In the genomic region with DNA sequence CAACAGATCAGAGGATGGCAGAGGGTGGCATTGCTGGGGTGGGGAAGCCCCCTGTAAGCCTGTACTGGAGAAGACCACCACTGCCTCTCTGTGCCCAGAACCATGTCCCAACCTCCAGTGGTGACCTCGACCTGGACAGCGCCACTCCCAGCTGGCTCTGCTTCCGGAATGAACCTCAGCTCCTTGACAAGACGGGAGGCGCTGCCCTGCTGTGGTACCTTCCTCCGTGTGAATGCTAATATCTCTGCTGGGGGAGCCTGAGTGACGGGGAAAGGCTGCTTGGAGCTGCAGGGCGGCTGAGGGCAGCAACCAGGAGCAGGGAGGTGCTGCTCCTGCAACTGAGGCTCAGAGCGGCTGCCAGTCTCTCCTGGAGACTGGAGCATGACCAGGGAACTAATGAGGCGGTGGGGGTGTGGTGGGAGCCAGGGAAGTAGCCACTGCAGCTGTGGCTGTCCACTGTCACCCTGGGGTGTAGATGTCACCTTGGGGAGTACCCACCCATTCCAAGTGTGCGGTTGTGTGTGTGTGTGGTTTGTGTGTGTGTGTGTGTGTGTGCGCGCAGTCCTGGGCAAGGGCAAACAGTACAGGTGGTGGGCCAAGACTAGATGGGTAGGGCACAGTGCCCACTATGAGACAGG, we compare ENCODE assay signal across 20 cellular contexts. TPM values are rescaled to one million over a fixed set of nuclear protein-coding genes. Genes with fewer than 3 reads are reported as not detected.
A peak's percentile ranks its signal among the peaks of the same experiment; 100 is the strongest.
DNase-seq lines count a peak whose midpoint lies in the region; ATAC-seq, FAIRE-seq and TF ChIP-seq lines count a peak whose summit lies in the region.
"Had no signal": no experiment of that assay in that cellular context is flagged by ENCODE, and none has a peak within 500 bp of the region (broad histone marks: within the 10 kb centered on the region; RNA-seq: fewer than 3 reads in every experiment).

No MANE protein-coding gene starts in this region.

- no peak overlapping the region for H4K91ac ChIP-seq in H1 (replicated peaks; ENCODE audit: insufficient read length, low read length)

- no peak overlapping the region for H4K8ac ChIP-seq in H1 (ENCODE audit: extremely low read depth, insufficient read depth, low read length)

- no peak overlapping the region for H4K5ac ChIP-seq in H1 (ENCODE audit: insufficient read length, low read depth, low read length)

- H2AK5ac ChIP-seq in H1 (ENCODE audit: low read depth, low read length): no peak overlapping the region

- H3K4me1 ChIP-seq in BLaER1: peaks cover 98% of the 10 kb centered on the region
- peaks cover 24% of the 10 kb centered on the region for H3K4me1 ChIP-seq in Panc1 (ENCODE audit: control insufficient read depth, insufficient read depth, low read length)
- H3K4me1 ChIP-seq in H1 (replicated peaks in 1 of 4; ENCODE audit: control insufficient read depth in 3 of 4, insufficient read depth in 4 of 4, low read length in 3 of 4): peaks cover 4 to 34% (median 10%) of the 10 kb centered on the region in 4 experiments
- peaks cover 11 to 97% (median 33%) of the 10 kb centered on the region in 3 donors for H3K4me1 ChIP-seq in esophagus squamous epithelium

- no peaks in the 10 kb centered on the region for H3K79me1 ChIP-seq in H1 (ENCODE audit: low read depth, low read length)

- H3K36me3 ChIP-seq in BLaER1 (no peaks in the 10 kb centered on the region), Panc1 (ENCODE audit: control insufficient read depth, insufficient read depth, low read length) (no peaks in the 10 kb centered on the region), H1 (ENCODE audit: control insufficient read depth in 2 of 4, insufficient read depth in 4 of 4, low read length in 3 of 4) (no peaks in the 10 kb centered on the region), esophagus squamous epithelium (no peaks in the 10 kb centered on the region)
- H3K36me3 ChIP-seq: ascending aorta, ovary had no signal

- H2BK120ac ChIP-seq in H1 (replicated peaks; ENCODE audit: low read depth, low read length): no peak overlapping the region

- peak; percentile 2; the same call in 1 of the 2 replicates for ATAC-seq in Panc1
- ATAC-seq in GM21360 (IDR thresholded peaks at IDR 0.05; ENCODE audit: unreplicated experiment): no peak
- no peak for ATAC-seq in activated T-cell treated with anti-CD3 and anti-CD28 coated beads, Interleukin-2, amount 50 U/mL, for 72 hours (replicated peaks in 1 of 2)

- no peak overlapping the region for H3K56ac ChIP-seq in H1 (replicated peaks; ENCODE audit: insufficient read length, low read depth, low read length)

- H3K9me3 ChIP-seq in BLaER1 (no peaks in the 10 kb centered on the region), Panc1 (ENCODE audit: control insufficient read depth, insufficient read depth, low read depth, low read length) (no peaks in the 10 kb centered on the region), H1 (ENCODE audit: insufficient read depth in 2 of 2, low read depth in 1 of 2, low read length in 1 of 2) (no peaks in the 10 kb centered on the region), esophagus squamous epithelium (no peaks in the 10 kb centered on the region)
- H3K9me3 ChIP-seq: ascending aorta, ovary had no signal

- no peak for TF ChIP-seq EP300 in H1 (IDR thresholded peaks at IDR 0.05; ENCODE audit: borderline replicate concordance in 1 of 2, low read depth in 2 of 2, low read length in 2 of 2)

- H3K18ac ChIP-seq in H1 (ENCODE audit: extremely low read depth, low read length): no peak overlapping the region

- no peak overlapping the region for H2BK12ac ChIP-seq in H1 (ENCODE audit: low read depth, low read length)

- H4K20me1 ChIP-seq in BLaER1 (no peaks in the 10 kb centered on the region), H1 (replicated peaks in 1 of 2; ENCODE audit: control insufficient read depth in 1 of 2, insufficient read depth in 2 of 2, low read length in 2 of 2) (peaks cover 0 to 7% of the 10 kb centered on the region in 2 experiments)

- BruUV-seq in Panc1 (replicated peaks; lab: Mats Ljungman, UMichigan): no TSS peak

- CTCF ChIA-PET in Panc1 (lab: Charles Lee) (interaction anchor here (0.6 to 2.2 kb wide), 6 partner anchors 10 to 550 kb away, joined by 3 to 11 read pairs (median 6); no protein-coding TSS in a partner anchor), H1 (lab: Charles Lee; ENCODE audit: partially characterized antibody) (interaction anchor here (0.6 to 15.6 kb wide), 34 partner anchors 8 to 271 kb away, joined by 3 to 260 read pairs (median 6); a partner anchor contains a TSS)

- H3K23ac ChIP-seq in H1 (ENCODE audit: insufficient read length): no peak overlapping the region

- no peak overlapping the region for H3K14ac ChIP-seq in H1 (ENCODE audit: insufficient read length)

- no peak overlapping the region for H2AFZ ChIP-seq in H1 (ENCODE audit: low read length)

- H3K27me3 Mint-ChIP-seq in nephron (ENCODE audit: low read depth): peaks cover 12% of the 10 kb centered on the region
- H3K27me3 Mint-ChIP-seq in activated T-cell treated with anti-CD3 and anti-CD28 coated beads, Interleukin-2, amount 50 U/mL, for 72 hours (ENCODE audit: low read depth): peaks cover 19% of the 10 kb centered on the region
- H3K27me3 Mint-ChIP-seq: IgD-negative memory B cell had no signal

- peak overlapping the region; percentile 91 for H3K4me2 ChIP-seq in BLaER1
- no peak overlapping the region for H3K4me2 ChIP-seq in H1 (ENCODE audit: insufficient read depth in 1 of 2, low read depth in 2 of 2, low read length in 2 of 2)

- 0 out of 2 replicates have a peak overlapping the region, but pooled peaks have one; percentile 41 for H3K4me3 ChIP-seq in BLaER1
- no peak overlapping the region for H3K4me3 ChIP-seq in Panc1 (ENCODE audit: low read depth in 2 of 2, low read length in 2 of 2)
- H3K4me3 ChIP-seq in H1 (ENCODE audit: extremely low read depth in 1 of 4, insufficient read depth in 2 of 4, low read depth in 3 of 4, low read length in 4 of 4): no peak overlapping the region
- H3K4me3 ChIP-seq in esophagus squamous epithelium: no peak overlapping the region
- H3K4me3 ChIP-seq: ascending aorta, ovary had no signal

- peak overlapping the region; percentile 14 to 38 (median 32) for H3K4me3 Mint-ChIP-seq in nephron
- no peak overlapping the region for H3K4me3 Mint-ChIP-seq in activated T-cell treated with anti-CD3 and anti-CD28 coated beads, Interleukin-2, amount 50 U/mL, for 72 hours
- H3K4me3 Mint-ChIP-seq: IgD-negative memory B cell had no signal

- no peaks in the 10 kb centered on the region for H3K36me3 Mint-ChIP-seq in nephron (ENCODE audit: low read depth)
- H3K36me3 Mint-ChIP-seq in activated T-cell treated with anti-CD3 and anti-CD28 coated beads, Interleukin-2, amount 50 U/mL, for 72 hours (ENCODE audit: insufficient read depth in 2 of 2): no peaks in the 10 kb centered on the region

- H2BK5ac ChIP-seq in H1 (ENCODE audit: low read depth, low read length): 0 out of 2 replicates have a peak overlapping the region, but pooled peaks have one; percentile 50

- H2BK20ac ChIP-seq in H1 (ENCODE audit: low read length): no peak overlapping the region

- no peaks in the 10 kb centered on the region for H3K9me3 Mint-ChIP-seq in nephron
- H3K9me3 Mint-ChIP-seq in activated T-cell treated with anti-CD3 and anti-CD28 coated beads, Interleukin-2, amount 50 U/mL, for 72 hours: no peaks in the 10 kb centered on the region
- H3K9me3 Mint-ChIP-seq: IgD-negative memory B cell had no signal

- WGBS in H1 (ENCODE audit: extremely low coverage in 1 of 2, insufficient coverage in 1 of 2, insufficient read length in 1 of 2, insufficient replicate concordance in 2 of 2, low coverage in 1 of 2, low lambda C conversion rate in 2 of 2, missing lambda C conversion rate in 1 of 2), 2 experiments: 78% methylated on average over 13 of the region's 13 CpGs; no CpG with 5 or more reads in 1 of the 2 experiments
- 20 to 72% methylated on average over 1 to 10 of the region's 13 CpGs for WGBS in esophagus squamous epithelium, 2 donors

- POLR2A ChIA-PET in Panc1 (lab: Charles Lee) (interaction anchor here (0.5 kb wide), 1 partner anchor 14 kb away, joined by 4 read pairs; no protein-coding TSS in a partner anchor), H1 (lab: Charles Lee; ENCODE audit: partially characterized antibody) (interaction anchor here (1.2 to 3.7 kb wide), 4 partner anchors 12 to 21 kb away, joined by 4 to 27 read pairs (median 5); no protein-coding TSS in a partner anchor)

- peaks cover 45% of the 10 kb centered on the region for H3K27me3 ChIP-seq in BLaER1
- no peaks in the 10 kb centered on the region for H3K27me3 ChIP-seq in Panc1 (ENCODE audit: control insufficient read depth, insufficient read depth, low read length)
- H3K27me3 ChIP-seq in H1 (replicated peaks in 1 of 4; ENCODE audit: control insufficient read depth in 3 of 4, extremely low read depth in 1 of 4, insufficient read depth in 3 of 4, low read length in 3 of 4): no peaks in the 10 kb centered on the region; a peak in 1 of 7 replicates
- H3K27me3 ChIP-seq in esophagus squamous epithelium: peaks cover 0 to 10% (median 0%) of the 10 kb centered on the region in 4 donors
- H3K27me3 ChIP-seq: ovary had no signal

- TF ChIP-seq CTCF in Panc1 (IDR thresholded peaks at IDR 0.05) (no peak), H1 (IDR thresholded peaks at IDR 0.05; ENCODE audit: control extremely low read depth in 1 of 3, insufficient read depth in 1 of 3, low read depth in 1 of 3, low read length in 3 of 3) (no peak), nephron (IDR thresholded peaks at IDR 0.05; ENCODE audit: unreplicated experiment in 3 of 3) (no peak), esophagus squamous epithelium (IDR thresholded peaks at IDR 0.05) (no peak)

- in situ Hi-C loops in Panc1 (cut with HindIII; ENCODE audit: low pct_unique_long_range_greater_than_20kb, low sequenced_read_pairs): no loop called here

- FAIRE-seq in H1 (lab: Jason Lieb, UNC): no peak
- FAIRE-seq: small intestine had no signal

- H2BK15ac ChIP-seq in H1 (ENCODE audit: low read length): no peak overlapping the region

- TF ChIP-seq POLR2A in H1 (IDR thresholded peaks at IDR 0.05; ENCODE audit: control extremely low read depth in 1 of 2, low read depth in 2 of 2, low read length in 2 of 2) (no peak), esophagus squamous epithelium (IDR thresholded peaks at IDR 0.05) (no peak)

- H3K79me2 ChIP-seq in H1 (ENCODE audit: control insufficient read depth in 1 of 2, insufficient read depth in 2 of 2, low read length in 2 of 2): no peaks in the 10 kb centered on the region; a peak in 1 of 4 replicates

- DNase-seq in Panc1 (ENCODE audit: low read depth, low spot score) (no peak), H1 (ENCODE audit: low read depth in 1 of 2, low spot score in 2 of 2) (no peak), esophagus squamous epithelium (lab: John Stamatoyannopoulos, UW) (no peak)
- no peak for DNase-seq in activated T-cell treated with anti-CD3 and anti-CD28 coated beads, Interleukin-2, amount 50 U/mL, for 72 hours
- DNase-seq in activated CD4-positive, CD25-positive, alpha-beta regulatory T cell (lab: John Stamatoyannopoulos, UW): no peak
- DNase-seq: activated CD4-positive, alpha-beta T cell treated with anti-CD3 and anti-CD28 coated beads for 4 hours; activated CD8-positive, alpha-beta memory T cell treated with anti-CD3 and anti-CD28 coated beads, Interleukin-2, amount 50 U/mL, for 48 hours; Calu3; NCI-H2081 treated with DMSO at 0.1 percent for 48 hours; NCI-H526 treated with DMSO at 0.1 percent for 48 hours had no signal

- no peak overlapping the region for H3K4ac ChIP-seq in H1 (replicated peaks; ENCODE audit: insufficient read length, low read depth, low read length)

- H3K9ac ChIP-seq in BLaER1 (peak overlapping the region; percentile 73), H1 (replicated peaks in 1 of 4; ENCODE audit: extremely low read depth in 1 of 4, low read depth in 3 of 4, low read length in 3 of 4) (no peak overlapping the region)

- no peak for TF ChIP-seq RAD21 in H1 (IDR thresholded peaks at IDR 0.05 in 1 of 2, conservative IDR thresholded peaks at IDR 0.05 in 1 of 2; ENCODE audit: low read depth in 2 of 2, low read length in 2 of 2)

- peaks cover 6% of the 10 kb centered on the region; the same call in 1 of the 2 replicates for H3K23me2 ChIP-seq in H1 (ENCODE audit: low read depth, low read length)

- intact Hi-C loops in Panc1 (cut with micrococcal nuclease; ENCODE audit: unreplicated experiment): no loop called here
- intact Hi-C loops in esophagus squamous epithelium (cut with DNase I): no loop called here

- peak overlapping the region; percentile 42 to 79 (median 50) for H3K27ac Mint-ChIP-seq in nephron
- no peak overlapping the region for H3K27ac Mint-ChIP-seq in activated T-cell treated with anti-CD3 and anti-CD28 coated beads, Interleukin-2, amount 50 U/mL, for 72 hours

- peaks cover 42% of the 10 kb centered on the region for H3K4me1 Mint-ChIP-seq in nephron
- peaks cover 6% of the 10 kb centered on the region for H3K4me1 Mint-ChIP-seq in activated T-cell treated with anti-CD3 and anti-CD28 coated beads, Interleukin-2, amount 50 U/mL, for 72 hours (ENCODE audit: low read depth)

- peak overlapping the region; percentile 89 for H3K27ac ChIP-seq in BLaER1
- H3K27ac ChIP-seq in Panc1 (ENCODE audit: low read length): no peak overlapping the region
- no peak overlapping the region for H3K27ac ChIP-seq in H1 (ENCODE audit: low read depth, low read length)
- H3K27ac ChIP-seq in esophagus squamous epithelium: no peak overlapping the region
- H3K27ac ChIP-seq: ascending aorta, ovary, SK-N-MC had no signal

RNA-seq across cellular contexts. Expression of a gene that starts 6.2 kb away (rescaled TPM):
- total RNA-seq in Panc1 (2021; ENCODE audit: unreplicated experiment) (0.54 TPM), esophagus squamous epithelium (1 to 10 TPM in 2 of 4 donors, under 1 TPM in 1, not detected in 1; 0.73 to 2.5 (median 1.4) TPM)
- polyA plus RNA-seq in Panc1 (2012; ENCODE audit: insufficient read length): 1.6 TPM
- total RNA-seq in H1 (2021; fragmentation: NEBNext Ultra II Directional; extraction: Animal tissue kit (Norgen Biotek cat#: 25700)): 1.4 and 2.1 TPM in 2 replicates
- 0.77 and 1.1 TPM in 2 replicates for polyA plus RNA-seq in H1 (2011; rRNA removed)
- 1.4 TPM for polyA plus RNA-seq in H1 (2011; cell fraction: cytosol; rRNA removed)
- 3.1 TPM for polyA plus RNA-seq in H1 (2011; cell fraction: nucleus; rRNA removed)
- polyA plus RNA-seq in H1 (2012, experiment 1 of 2): 1.1 to 1.6 TPM (median 1.5 TPM) in 4 replicates
- polyA plus RNA-seq in H1 (2012, experiment 2 of 2): 2.3 TPM
- polyA plus RNA-seq in H1 (2013, experiment 1 of 2): 2.0 TPM
- polyA plus RNA-seq in H1 (2013, experiment 2 of 2): 1.5 TPM
- 0.12 and 0.22 TPM in 2 replicates for polyA minus RNA-seq in H1 (2011; rRNA and poly(A)+ RNA removed)
- not detected for polyA minus RNA-seq in H1 (2011; cell fraction: cytosol; rRNA and poly(A)+ RNA removed)
- polyA minus RNA-seq in H1 (2011; cell fraction: nucleus; rRNA and poly(A)+ RNA removed): 3.5 TPM
- 1 to 10 TPM; 1.1 to 1.5 TPM for total RNA-seq in activated T-cell treated with anti-CD3 and anti-CD28 coated beads, Interleukin-2, amount 50 U/mL, for 72 hours
- total RNA-seq: Calu3, kidney epithelial cell had no signal

RNA-seq across cellular contexts. Expression of a gene that starts 8.5 kb away (rescaled TPM):
- total RNA-seq in Panc1 (2021; ENCODE audit: unreplicated experiment): 6.0 TPM
- 16.3 TPM for polyA plus RNA-seq in Panc1 (2012; ENCODE audit: insufficient read length)
- total RNA-seq in H1 (2021; fragmentation: NEBNext Ultra II Directional; extraction: Animal tissue kit (Norgen Biotek cat#: 25700)): 3.7 and 4.0 TPM in 2 replicates
- polyA plus RNA-seq in H1 (2011; rRNA removed): 2.7 and 3.3 TPM in 2 replicates
- polyA plus RNA-seq in H1 (2011; cell fraction: cytosol; rRNA removed): 1.7 TPM
- 1.7 TPM for polyA plus RNA-seq in H1 (2011; cell fraction: nucleus; rRNA removed)
- polyA plus RNA-seq in H1 (2012, experiment 1 of 2): 1.4 to 3.4 TPM (median 2.9 TPM) in 4 replicates
- polyA plus RNA-seq in H1 (2012, experiment 2 of 2): 4.0 TPM
- 2.8 TPM for polyA plus RNA-seq in H1 (2013, experiment 1 of 2)
- polyA plus RNA-seq in H1 (2013, experiment 2 of 2): 2.8 TPM
- 0.19 and 1.4 TPM in 2 replicates for polyA minus RNA-seq in H1 (2011; rRNA and poly(A)+ RNA removed)
- 0.66 TPM for polyA minus RNA-seq in H1 (2011; cell fraction: cytosol; rRNA and poly(A)+ RNA removed)
- polyA minus RNA-seq in H1 (2011; cell fraction: nucleus; rRNA and poly(A)+ RNA removed): 0.80 TPM
- total RNA-seq in esophagus squamous epithelium: 10 to 100 TPM in 2 of 4 donors, 1 to 10 TPM in 2; 1.3 to 12.8 (median 6.9) TPM
- under 1 TPM in 1 of 2 donors, not detected in 1; 0.44 TPM for total RNA-seq in activated T-cell treated with anti-CD3 and anti-CD28 coated beads, Interleukin-2, amount 50 U/mL, for 72 hours
- total RNA-seq: Calu3 had no signal

RNA-seq across cellular contexts. Expression of a gene that starts 39.6 kb away (rescaled TPM):
- total RNA-seq in Panc1 (2021; ENCODE audit: unreplicated experiment) (23.0 TPM), esophagus squamous epithelium (10 to 100 TPM; 15.2 to 39.9 (median 29.5) TPM)
- 26.2 TPM for polyA plus RNA-seq in Panc1 (2012; ENCODE audit: insufficient read length)
- not detected in 2 replicates for total RNA-seq in H1 (2021; fragmentation: NEBNext Ultra II Directional; extraction: Animal tissue kit (Norgen Biotek cat#: 25700))
- 0.09 TPM in 1 of 2 replicates, not detected in the other for polyA plus RNA-seq in H1 (2011; rRNA removed)
- polyA plus RNA-seq in H1 (2011; cell fraction: cytosol; rRNA removed): not detected
- not detected for polyA plus RNA-seq in H1 (2011; cell fraction: nucleus; rRNA removed)
- polyA plus RNA-seq in H1 (2012, experiment 1 of 2): not detected in 4 replicates
- polyA plus RNA-seq in H1 (2012, experiment 2 of 2): not detected
- not detected for polyA plus RNA-seq in H1 (2013, experiment 1 of 2)
- not detected for polyA plus RNA-seq in H1 (2013, experiment 2 of 2)
- polyA minus RNA-seq in H1 (2011; rRNA and poly(A)+ RNA removed): not detected in 2 replicates
- polyA minus RNA-seq in H1 (2011; cell fraction: cytosol; rRNA and poly(A)+ RNA removed): not detected
- polyA minus RNA-seq in H1 (2011; cell fraction: nucleus; rRNA and poly(A)+ RNA removed): not detected
- total RNA-seq in activated T-cell treated with anti-CD3 and anti-CD28 coated beads, Interleukin-2, amount 50 U/mL, for 72 hours: 1 to 10 TPM; 1.0 to 1.2 TPM
- total RNA-seq: OCI-LY7 had no signal

RNA-seq across cellular contexts. Expression of a gene that starts 44.8 kb away (rescaled TPM):
- total RNA-seq in Panc1 (2021; ENCODE audit: unreplicated experiment) (67.8 TPM), esophagus squamous epithelium (10 to 100 TPM; 27.0 to 38.5 (median 33.7) TPM)
- 77.4 TPM for polyA plus RNA-seq in Panc1 (2012; ENCODE audit: insufficient read length)
- total RNA-seq in H1 (2021; fragmentation: NEBNext Ultra II Directional; extraction: Animal tissue kit (Norgen Biotek cat#: 25700)): 25.9 and 26.2 TPM in 2 replicates
- 21.2 and 27.9 TPM in 2 replicates for polyA plus RNA-seq in H1 (2011; rRNA removed)
- 15.5 TPM for polyA plus RNA-seq in H1 (2011; cell fraction: cytosol; rRNA removed)
- 46.6 TPM for polyA plus RNA-seq in H1 (2011; cell fraction: nucleus; rRNA removed)
- polyA plus RNA-seq in H1 (2012, experiment 1 of 2): 16.4 to 25.4 TPM (median 22.4 TPM) in 4 replicates
- polyA plus RNA-seq in H1 (2012, experiment 2 of 2): 15.6 TPM
- 30.8 TPM for polyA plus RNA-seq in H1 (2013, experiment 1 of 2)
- polyA plus RNA-seq in H1 (2013, experiment 2 of 2): 30.3 TPM
- 12.5 and 16.5 TPM in 2 replicates for polyA minus RNA-seq in H1 (2011; rRNA and poly(A)+ RNA removed)
- polyA minus RNA-seq in H1 (2011; cell fraction: cytosol; rRNA and poly(A)+ RNA removed): 16.4 TPM
- 22.9 TPM for polyA minus RNA-seq in H1 (2011; cell fraction: nucleus; rRNA and poly(A)+ RNA removed)
- total RNA-seq in activated T-cell treated with anti-CD3 and anti-CD28 coated beads, Interleukin-2, amount 50 U/mL, for 72 hours: 10 to 100 TPM; 38.7 to 39.0 TPM

Comparison
In these comparisons a context has a peak if more than half of its experiments do, and no peak if none do; other contexts are left out.
1. H3K4me3 Mint-ChIP-seq: peak in nephron (3 of 3); none in activated T-cell treated with anti-CD3 and anti-CD28 coated beads, Interleukin-2, amount 50 U/mL, for 72 hours (0 of 2).
2. RNA of a gene that starts 39.6 kb away (total RNA-seq): 15.2 to 39.9 TPM in esophagus squamous epithelium and 23.0 TPM in Panc1 (single experiment); 1.0 to 1.2 TPM in activated T-cell treated with anti-CD3 and anti-CD28 coated beads, Interleukin-2, amount 50 U/mL, for 72 hours and not detected in H1; every median in the first group is over 4 times any median in the second.